Comparison of ENCODE assay signal across 8 cellular contexts in the genomic region with DNA sequence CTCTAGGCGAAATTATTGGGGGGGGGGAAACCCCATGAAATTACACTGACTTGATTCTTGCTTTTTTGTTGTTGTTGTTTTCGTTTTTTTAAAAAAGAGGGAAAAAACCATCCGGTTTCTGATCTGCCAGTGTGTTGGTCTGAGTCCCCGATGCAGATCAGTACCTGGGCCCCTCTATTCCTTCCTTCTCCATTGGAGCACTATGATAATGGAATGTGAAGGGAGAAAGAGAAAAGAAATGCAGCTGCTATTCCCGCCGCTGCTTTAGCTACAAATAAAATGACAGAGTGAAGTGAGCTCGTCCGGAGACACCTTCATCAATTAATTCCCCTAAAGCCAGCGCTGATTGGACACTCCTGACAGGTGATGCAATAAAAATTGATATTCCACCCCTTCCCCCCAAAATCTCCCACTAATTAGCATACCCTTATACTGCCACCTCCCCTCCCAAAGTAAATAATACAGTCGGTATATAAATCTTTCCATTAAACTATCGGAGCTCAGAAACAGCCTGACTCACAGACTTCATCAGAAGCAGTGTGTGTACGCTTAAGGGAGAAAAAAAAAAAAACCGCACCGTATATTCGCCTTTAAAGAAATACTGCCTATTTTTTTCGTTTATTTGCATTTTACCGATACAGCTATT. TPM values are rescaled to one million over a fixed set of nuclear protein-coding genes. Genes with fewer than 3 reads are reported as not detected.
A peak's percentile ranks its signal among the peaks of the same experiment; 100 is the strongest.
DNase-seq lines count a peak whose midpoint lies in the region; ATAC-seq and TF ChIP-seq lines count a peak whose summit lies in the region.

No MANE protein-coding gene starts in this region.

- H3K9me3 ChIP-seq in uterus: no peaks in the 10 kb centered on the region

- peak; percentile 67 to 68 for ATAC-seq in activated CD4-positive, CD25-positive, alpha-beta regulatory T cell treated with anti-CD3 and anti-CD28 coated beads, Interleukin-2, amount 50 U/mL, for 24 hours
- no peak for ATAC-seq in HG03095 (IDR thresholded peaks at IDR 0.05; ENCODE audit: unreplicated experiment)

- no peak for TF ChIP-seq POLR2A in uterus (IDR thresholded peaks at IDR 0.05)

- TF ChIP-seq CTCF in cardiac fibroblast (IDR thresholded peaks at IDR 0.05; ENCODE audit: low read depth, low read length): no peak
- no peak for TF ChIP-seq CTCF in uterus (IDR thresholded peaks at IDR 0.05)

- no peaks in the 10 kb centered on the region for H3K36me3 ChIP-seq in uterus

- peaks cover 0 to 3% of the 10 kb centered on the region in 2 donors for H3K4me1 ChIP-seq in uterus

- no peaks in the 10 kb centered on the region for H3K27me3 ChIP-seq in uterus

- H3K4me3 ChIP-seq in cardiac fibroblast (replicated peaks in 1 of 2; ENCODE audit: low read depth in 2 of 2, low read length in 2 of 2) (peak overlapping the region; percentile 35 to 51), uterus (peak overlapping the region; percentile 51 to 67)

- DNase-seq in activated CD4-positive, CD25-positive, alpha-beta regulatory T cell (lab: John Stamatoyannopoulos, UW): no peak
- DNase-seq in NOMO-1 (lab: John Stamatoyannopoulos, UW; ENCODE audit: unreplicated experiment in 2 of 2): peak; percentile 88 to 89
- peak; percentile 23 to 51 for DNase-seq in cardiac fibroblast (ENCODE audit: low read depth in 2 of 2)
- DNase-seq in lung microvascular endothelial cell (ENCODE audit: low read depth in 2 of 2): peak; percentile 45 to 69
- DNase-seq in uterus: no peak
- no peak for DNase-seq in HUDEP-2 (lab: John Stamatoyannopoulos, UW; ENCODE audit: unreplicated experiment in 76 of 76)

- peak overlapping the region; percentile 76 to 91 for H3K27ac ChIP-seq in uterus

- intact Hi-C loops in uterus (cut with DNase I; ENCODE audit: low total_unique reads): no loop called here

RNA-seq across cellular contexts. Expression of a gene that starts 7.4 kb away (rescaled TPM):
- total RNA-seq in lung microvascular endothelial cell (1.1 and 1.4 TPM in 2 replicates), uterus (1 to 10 TPM in 2 of 4 donors, under 1 TPM in 1, not detected in 1; 0.26 to 4.9 (median 1.6) TPM)

RNA-seq across cellular contexts. Expression of a gene that starts 15.9 kb away (rescaled TPM):
- 28.1 and 46.6 TPM in 2 replicates for total RNA-seq in lung microvascular endothelial cell
- total RNA-seq in uterus: 10 to 100 TPM; 34.1 to 71.2 (median 59.8) TPM

Comparison
In these comparisons a context has a peak if more than half of its experiments do, and no peak if none do; other contexts are left out.
1. DNase-seq: peak in NOMO-1 (2 of 2), cardiac fibroblast (2 of 2) and lung microvascular endothelial cell (2 of 2); none in activated CD4-positive, CD25-positive, alpha-beta regulatory T cell (0 of 4), uterus (0 of 2) and HUDEP-2 (0 of 76).